Comparison of ENCODE assay signal across 8 cellular contexts in the genomic region with DNA sequence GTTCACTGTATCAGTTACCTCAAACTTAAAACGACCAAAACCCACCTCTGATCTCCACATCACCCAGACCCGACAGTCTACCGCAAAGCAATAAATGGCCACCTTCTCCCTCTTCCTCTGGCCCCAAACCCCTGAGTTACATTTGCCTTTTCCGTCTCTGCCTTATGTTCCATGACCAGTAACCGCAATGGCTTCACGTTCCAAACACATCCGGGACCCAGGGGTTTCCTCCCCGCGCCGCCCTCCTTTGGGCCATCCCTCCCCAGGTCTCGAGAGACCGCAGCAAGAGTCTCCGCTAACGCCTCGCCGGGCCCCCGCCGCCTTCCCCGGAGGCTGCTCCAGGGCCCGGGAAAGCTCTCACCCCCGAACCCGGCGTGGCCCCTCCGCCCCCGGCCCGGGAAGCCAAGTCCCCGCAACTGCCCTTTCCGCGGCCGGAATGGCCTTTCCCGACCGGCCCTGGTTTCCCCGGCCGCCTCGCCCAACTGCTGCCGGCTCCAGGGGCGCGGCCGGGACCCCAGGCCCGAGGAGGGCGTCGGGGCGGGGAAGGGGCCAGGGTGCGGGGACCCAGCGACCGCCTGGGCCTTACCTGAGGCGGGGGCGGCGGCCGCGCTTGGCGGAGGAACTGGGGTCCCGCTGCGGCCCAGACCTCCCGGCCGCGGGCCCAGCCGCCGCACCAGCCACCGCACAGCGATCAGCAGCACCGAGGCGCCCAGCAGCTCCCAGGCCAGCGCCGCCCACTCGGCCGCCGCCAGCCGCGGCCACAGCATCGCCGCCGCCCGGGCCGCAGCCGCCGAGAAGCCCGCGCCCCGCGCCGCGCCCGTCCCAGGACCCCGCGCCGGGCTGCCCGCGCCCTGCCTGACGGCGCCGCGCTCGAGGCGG. TPM values are rescaled to one million over a fixed set of nuclear protein-coding genes. Genes with fewer than 3 reads are reported as not detected.
DNase-seq lines count a peak whose midpoint lies in the region; ATAC-seq and TF ChIP-seq lines count a peak whose summit lies in the region.

A gene (minus strand): TSS at position 801 of the 879 bp plus-strand sequence. CDS start 34 bp downstream, at position 767.

- no peaks in the 10 kb centered on the region for H3K36me3 ChIP-seq in mucosa of rectum (ENCODE audit: control insufficient read depth in 2 of 2, insufficient read depth in 2 of 2, low read length in 2 of 2)

- H3K27ac ChIP-seq in mucosa of rectum (ENCODE audit: low read depth in 2 of 2, low read length in 2 of 2): peak within 1 kb of the TSS; percentile 95 to 96

- ATAC-seq in HG02885 (IDR thresholded peaks at IDR 0.05; ENCODE audit: poor library complexity, unreplicated experiment): peak; percentile 39

- TF ChIP-seq CTCF in endothelial cell (IDR thresholded peaks at IDR 0.05; ENCODE audit: unreplicated experiment): no peak

- H3K27ac Mint-ChIP-seq in endothelial cell (ENCODE audit: unreplicated experiment): peak within 1 kb of the TSS; percentile 93

- peaks cover 27% of the 10 kb centered on the region for H3K4me1 Mint-ChIP-seq in endothelial cell (ENCODE audit: unreplicated experiment)

- peaks cover 9% of the 10 kb centered on the region for H3K27me3 Mint-ChIP-seq in endothelial cell (ENCODE audit: unreplicated experiment)

- H3K9me3 ChIP-seq in mucosa of rectum (ENCODE audit: control insufficient read depth in 2 of 2, low read length in 2 of 2): no peaks in the 10 kb centered on the region

- peak within 1 kb of the TSS; percentile 99 for H3K4me3 Mint-ChIP-seq in endothelial cell (ENCODE audit: unreplicated experiment)

- DNase-seq in SIG-M5 treated with dmso at 0.1 percent for 504 hours (lab: John Stamatoyannopoulos, UW; ENCODE audit: unreplicated experiment) (peak; percentile 45), SIG-M5 (lab: John Stamatoyannopoulos, UW) (no peak), NCI-H510A treated with DMSO at 0.1 percent for 48 hours (lab: John Stamatoyannopoulos, UW) (peak; percentile 69), endothelial cell (ENCODE audit: low spot score) (peak; percentile 54)
- DNase-seq in activated CD8-positive, alpha-beta memory T cell treated with anti-CD3 and anti-CD28 coated beads, Interleukin-2, amount 50 U/mL, for 1 hour (ENCODE audit: extremely low read depth): peak; percentile 55
- DNase-seq in stimulated activated CD8-positive, alpha-beta memory T cell treated with anti-CD3 and anti-CD28 coated beads, Interleukin-4, amount 100 ng/mL, for 4 hours (ENCODE audit: low read depth in 2 of 2, low spot score in 1 of 2): peak; percentile 37 to 49

- H3K27me3 ChIP-seq in mucosa of rectum (ENCODE audit: control insufficient read depth in 2 of 2, insufficient read depth in 2 of 2, low read length in 2 of 2): no peaks in the 10 kb centered on the region

- no peaks in the 10 kb centered on the region for H3K9me3 Mint-ChIP-seq in endothelial cell (ENCODE audit: unreplicated experiment)

- H3K9ac ChIP-seq in mucosa of rectum (ENCODE audit: low read depth in 1 of 2, low read length in 2 of 2): peak within 1 kb of the TSS; percentile 84 to 87

- peaks cover 12% of the 10 kb centered on the region for H3K36me3 Mint-ChIP-seq in endothelial cell (ENCODE audit: low read depth, unreplicated experiment)

- peak within 1 kb of the TSS; percentile 82 to 87 for H3K4me3 ChIP-seq in mucosa of rectum (ENCODE audit: low read length in 2 of 2)

- peaks cover 7 to 13% of the 10 kb centered on the region in 2 donors for H3K4me1 ChIP-seq in mucosa of rectum (ENCODE audit: control insufficient read depth in 2 of 2, insufficient read depth in 2 of 2, low read length in 2 of 2)

RNA-seq across cellular contexts. Expression of the gene that starts here (rescaled TPM):
- 96.2 TPM for total RNA-seq in endothelial cell (ENCODE audit: unreplicated experiment)
